In the genomic region with DNA sequence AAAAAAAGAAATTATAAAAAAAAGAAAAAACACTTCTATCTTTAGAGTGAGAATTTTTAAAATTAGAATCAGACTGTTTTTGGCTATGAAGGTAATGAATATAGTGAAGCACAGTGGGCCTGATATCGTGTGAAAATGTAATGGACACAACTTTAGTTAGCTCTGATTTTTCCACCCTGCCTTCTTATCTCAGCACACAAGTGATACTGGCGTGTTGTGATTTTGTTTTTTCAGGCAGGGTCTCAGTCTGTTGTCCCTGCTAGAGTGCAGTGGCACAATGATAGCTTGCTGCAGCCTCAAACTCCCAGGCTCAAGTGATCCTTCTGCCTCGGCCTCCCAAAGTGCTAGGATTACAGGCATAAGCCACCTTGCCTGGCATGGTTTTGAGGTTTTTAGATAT, we compare ENCODE assay signal across 1 cellular context.
TF ChIP-seq lines count a peak whose summit lies in the region.

No MANE protein-coding gene starts in this region.

TF ChIP-seq in K562, 482 proteins besides CTCF, POLR2A, EP300 and RAD21:
- no peak for TF ChIP-seq GATA2 (CRISPR knock-in tag; IDR thresholded peaks at IDR 0.05)
- peak in 1 of 2 experiments; percentile 18; a peak in 1 of 4 replicates for TF ChIP-seq HDAC1 (IDR thresholded peaks at IDR 0.05)
- TF ChIP-seq CEBPB (tag; IDR thresholded peaks at IDR 0.05), result no peak
- TF ChIP-seq RCOR1 (IDR thresholded peaks at IDR 0.05; ENCODE audit: borderline replicate concordance in 1 of 2, low read depth in 2 of 2, low read length in 2 of 2), result peak in 1 of 2 experiments; percentile 86; a peak in 2 of 4 replicates
- no peak for TF ChIP-seq SRSF3 (IDR thresholded peaks at IDR 0.05; ENCODE audit: insufficient read depth, low read length)
- peak; percentile 54 for TF ChIP-seq CBFA2T3 (IDR thresholded peaks at IDR 0.05)
- TF ChIP-seq KDM1A (IDR thresholded peaks at IDR 0.05), result peak; percentile 85 to 90; a peak in 3 of 4 replicates
- TF ChIP-seq TCF3 (CRISPR knock-in tag; IDR thresholded peaks at IDR 0.05), result 0 out of 2 replicates have a peak, but pooled peaks have one; percentile 9
TF ChIP-seq in K562: peak in this region for 5.
